8 cellular contexts compared by ENCODE assay signal in the genomic region with DNA sequence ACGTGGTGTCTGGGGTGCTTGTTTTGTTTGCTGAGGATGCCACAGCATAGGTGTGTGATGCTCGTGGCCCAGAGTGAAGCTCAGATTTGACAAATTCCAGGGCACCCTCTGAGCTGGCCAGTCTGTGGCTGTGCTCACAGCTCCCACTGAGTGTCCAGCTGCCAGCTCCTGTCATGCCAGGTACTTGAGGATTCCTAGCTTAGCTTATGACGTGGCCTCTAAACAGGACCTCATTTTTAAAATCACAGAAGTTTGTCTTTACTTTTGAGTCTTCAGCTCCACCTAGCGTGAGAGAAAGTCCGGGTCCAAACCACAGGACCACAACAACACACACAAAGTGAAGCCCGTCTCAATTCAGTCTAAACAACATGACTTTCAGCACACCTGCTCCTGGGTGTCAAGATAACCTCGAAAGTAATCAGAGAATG.
DNase-seq lines count a peak whose midpoint lies in the region; ATAC-seq and TF ChIP-seq lines count a peak whose summit lies in the region.

No MANE protein-coding gene starts in this region.

- WGBS in smooth muscle cell (ENCODE audit: low lambda C conversion rate) = 88% methylated on average over 7 of the region's 7 CpGs

- H3K79me2 ChIP-seq in smooth muscle cell (ENCODE audit: low read depth) = peaks cover 14% of the 10 kb centered on the region

- in situ Hi-C loops in brain microvascular endothelial cell (cut with HindIII; ENCODE audit: low pct_ligation_motif_present, low sequenced_read_pairs) = no loop called here

- no peaks in the 10 kb centered on the region for H3K36me3 Mint-ChIP-seq in activated T-helper 2 cell treated with anti-CD3 and anti-CD28 coated beads, Interferon-gamma antibody, Interleukin-2, Interleukin-4, amounts not matched to agents 10 μg/mL and 5 μg/mL and 100 μg/mL, durations not matched to agents 14 hours and 24 hours and 36 hours (ENCODE audit: low read depth)

- peak; percentile 61 for TF ChIP-seq CTCF in brain microvascular endothelial cell (IDR thresholded peaks at IDR 0.05; ENCODE audit: low read depth, low read length, missing control alignments)
- TF ChIP-seq CTCF in smooth muscle cell (IDR thresholded peaks at IDR 0.05; ENCODE audit: borderline replicate concordance, insufficient read depth, poor library complexity, severe bottlenecking) = no peak
- TF ChIP-seq CTCF in A673 (conservative IDR thresholded peaks at IDR 0.05; ENCODE audit: low read depth, low read length) = no peak

- H3K9me3 Mint-ChIP-seq in activated T-helper 2 cell treated with anti-CD3 and anti-CD28 coated beads, Interferon-gamma antibody, Interleukin-2, Interleukin-4, amounts not matched to agents 10 μg/mL and 5 μg/mL and 100 μg/mL, durations not matched to agents 14 hours and 24 hours and 36 hours = no peaks in the 10 kb centered on the region

- intact Hi-C loops in A673 (cut with micrococcal nuclease; ENCODE audit: unreplicated experiment) = no loop called here
- intact Hi-C loops in activated T-helper 2 cell treated with anti-CD3 and anti-CD28 coated beads, Interferon-gamma antibody, Interleukin-2, Interleukin-4, amounts not matched to agents 10 μg/mL and 5 μg/mL and 100 μg/mL, durations not matched to agents 14 hours and 24 hours and 36 hours (cut with micrococcal nuclease) = no loop called here
- intact Hi-C loops in posterior vena cava (cut with DNase I) = no loop called here

- CTCF ChIA-PET in A673 (lab: Charles Lee) = no interaction called here

- H3K27me3 Mint-ChIP-seq in activated T-helper 2 cell treated with anti-CD3 and anti-CD28 coated beads, Interferon-gamma antibody, Interleukin-2, Interleukin-4, amounts not matched to agents 10 μg/mL and 5 μg/mL and 100 μg/mL, durations not matched to agents 14 hours and 24 hours and 36 hours (ENCODE audit: low read depth) = peaks cover 22% of the 10 kb centered on the region

- no peak overlapping the region for H3K4me2 ChIP-seq in smooth muscle cell

- no peak overlapping the region for H3K27ac Mint-ChIP-seq in activated T-helper 2 cell treated with anti-CD3 and anti-CD28 coated beads, Interferon-gamma antibody, Interleukin-2, Interleukin-4, amounts not matched to agents 10 μg/mL and 5 μg/mL and 100 μg/mL, durations not matched to agents 14 hours and 24 hours and 36 hours

- no peak overlapping the region for H3K4me3 ChIP-seq in brain microvascular endothelial cell (ENCODE audit: low read depth, low read length)
- H3K4me3 ChIP-seq in smooth muscle cell = no peak overlapping the region
- no peak overlapping the region for H3K4me3 ChIP-seq in A673 (ENCODE audit: low read depth, low read length, poor library complexity, severe bottlenecking)

- DNase-seq in brain microvascular endothelial cell (peak; percentile 67), smooth muscle cell (lab: John Stamatoyannopoulos, UW; ENCODE audit: unreplicated experiment) (no peak), putamen (ENCODE audit: low spot score) (no peak), A673 (ENCODE audit: low spot score) (no peak), posterior vena cava (ENCODE audit: low spot score) (no peak)
- DNase-seq in activated T-helper 2 cell treated with anti-CD3 and anti-CD28 coated beads, Interferon-gamma antibody, Interleukin-2, Interleukin-4, amounts not matched to agents 10 μg/mL and 5 μg/mL and 100 μg/mL, durations not matched to agents 14 hours and 24 hours and 36 hours (ENCODE audit: low spot score) = no peak

- peaks cover 42% of the 10 kb centered on the region for H4K20me1 ChIP-seq in smooth muscle cell (ENCODE audit: low read depth)

- peak overlapping the region; percentile 46 for H3K27ac ChIP-seq in brain microvascular endothelial cell
- peak overlapping the region; percentile 59 for H3K27ac ChIP-seq in smooth muscle cell (ENCODE audit: low read depth)
- no peak overlapping the region for H3K27ac ChIP-seq in A673 (ENCODE audit: low read depth, low read length, poor library complexity, severe bottlenecking)

- H3K4me1 ChIP-seq in smooth muscle cell (ENCODE audit: low read depth) (no peaks in the 10 kb centered on the region), A673 (ENCODE audit: insufficient read depth, low read length, poor library complexity, severe bottlenecking) (peaks cover 6% of the 10 kb centered on the region)

- ATAC-seq in GM18868 (IDR thresholded peaks at IDR 0.05; ENCODE audit: unreplicated experiment) (peak; percentile 63), HG03280 (IDR thresholded peaks at IDR 0.05; ENCODE audit: unreplicated experiment) (peak; percentile 46)

- no peaks in the 10 kb centered on the region for H3K9me3 ChIP-seq in smooth muscle cell (replicated peaks; ENCODE audit: low read depth)
- no peaks in the 10 kb centered on the region for H3K9me3 ChIP-seq in A673 (ENCODE audit: low read depth, low read length, poor library complexity, severe bottlenecking)

- no TSS peak for BruUV-seq in A673 (replicated peaks; lab: Mats Ljungman, UMichigan)

- H3K4me3 Mint-ChIP-seq in activated T-helper 2 cell treated with anti-CD3 and anti-CD28 coated beads, Interferon-gamma antibody, Interleukin-2, Interleukin-4, amounts not matched to agents 10 μg/mL and 5 μg/mL and 100 μg/mL, durations not matched to agents 14 hours and 24 hours and 36 hours (ENCODE audit: low read depth) = no peak overlapping the region

- no peaks in the 10 kb centered on the region for H3K4me1 Mint-ChIP-seq in activated T-helper 2 cell treated with anti-CD3 and anti-CD28 coated beads, Interferon-gamma antibody, Interleukin-2, Interleukin-4, amounts not matched to agents 10 μg/mL and 5 μg/mL and 100 μg/mL, durations not matched to agents 14 hours and 24 hours and 36 hours (ENCODE audit: low read depth)

- no peaks in the 10 kb centered on the region for H3K27me3 ChIP-seq in brain microvascular endothelial cell (replicated peaks)
- H3K27me3 ChIP-seq in smooth muscle cell (ENCODE audit: low read depth) = no peaks in the 10 kb centered on the region
- no peaks in the 10 kb centered on the region for H3K27me3 ChIP-seq in A673 (replicated peaks; ENCODE audit: insufficient read depth, low read depth, low read length, poor library complexity)

- H3F3A ChIP-seq in smooth muscle cell (ENCODE audit: low read depth) = peaks cover 90% of the 10 kb centered on the region

- H3K36me3 ChIP-seq in brain microvascular endothelial cell (replicated peaks) (peaks cover 81% of the 10 kb centered on the region), smooth muscle cell (ENCODE audit: low read depth) (peaks cover 27% of the 10 kb centered on the region), A673 (ENCODE audit: insufficient read depth, low read length, poor library complexity, severe bottlenecking) (peaks cover 10% of the 10 kb centered on the region)

- no peak overlapping the region for H2AFZ ChIP-seq in smooth muscle cell (ENCODE audit: low read depth)

- POLR2A ChIA-PET in A673 (lab: Charles Lee; ENCODE audit: low non-redundant PET) = no interaction called here

- no peak overlapping the region for H3K9ac ChIP-seq in smooth muscle cell (ENCODE audit: low read depth)
